ENCODE assay signal across 22 cellular contexts in genomic region chr3:38114875-38115644, GRCh38. TPM values are rescaled to one million over a fixed set of nuclear protein-coding genes. Genes with fewer than 3 reads are reported as not detected.
A peak's percentile ranks its signal among the peaks of the same experiment; 100 is the strongest.
DNase-seq lines count a peak whose midpoint lies in the region; ATAC-seq and TF ChIP-seq lines count a peak whose summit lies in the region.
"Had no signal": no experiment of that assay in that cellular context is flagged by ENCODE, and none has a peak within 500 bp of the region (broad histone marks: within the 10 kb centered on the region; RNA-seq: fewer than 3 reads in every experiment).

No MANE protein-coding gene starts in this region.

- no peaks in the 10 kb centered on the region for H3K9me3 Mint-ChIP-seq in activated T-cell treated with anti-CD3 and anti-CD28 coated beads, Interleukin-2, amount 50 U/mL, for 72 hours
- H3K9me3 Mint-ChIP-seq: activated naive CD4-positive, alpha-beta T cell treated with anti-CD3 and anti-CD28 coated beads, Interleukin-2, amount 50 U/mL, for 72 hours; CD4-positive, alpha-beta T cell; dendritic cell treated with granulocyte-macrophage colony-stimulating factor and Interleukin-4, amounts not matched to agents 40 ng/mL and 50 ng/mL, for 4 days; IgD-negative memory B cell; naive thymus-derived CD8-positive, alpha-beta T cell; T-cell had no signal

- H3K27ac Mint-ChIP-seq in activated T-cell treated with anti-CD3 and anti-CD28 coated beads, Interleukin-2, amount 50 U/mL, for 72 hours, result no peak overlapping the region
- H3K27ac Mint-ChIP-seq: CD4-positive, alpha-beta T cell; dendritic cell treated with granulocyte-macrophage colony-stimulating factor and Interleukin-4, amounts not matched to agents 40 ng/mL and 50 ng/mL, for 4 days; T-cell had no signal

- peaks cover 6% of the 10 kb centered on the region for H3K4me1 Mint-ChIP-seq in activated T-cell treated with anti-CD3 and anti-CD28 coated beads, Interleukin-2, amount 50 U/mL, for 72 hours (ENCODE audit: low read depth)

- POLR2A ChIA-PET in PC-9 (lab: Charles Lee; ENCODE audit: unreplicated experiment), result no interaction called here

- CTCF ChIA-PET in PC-9 (lab: Charles Lee), result no interaction called here

- no peaks in the 10 kb centered on the region for H3F3A ChIP-seq in PC-9 (ENCODE audit: insufficient read depth, low read depth)

- TSS peak; percentile 16 for BruUV-seq in PC-9 (replicated peaks; lab: Mats Ljungman, UMichigan)

- no peak for ATAC-seq in activated T-cell treated with anti-CD3 and anti-CD28 coated beads, Interleukin-2, amount 50 U/mL, for 72 hours (replicated peaks in 1 of 2)
- no peak for ATAC-seq in sciatic nerve
- ATAC-seq: activated naive CD4-positive, alpha-beta T cell treated with anti-CD3 and anti-CD28 coated beads, Interleukin-2, amount 50 U/mL, for 72 hours; lower lobe of right lung; naive thymus-derived CD8-positive, alpha-beta T cell; Right ventricle myocardium inferior; T-cell had no signal

- peak; percentile 7 for DNase-seq in activated T-cell treated with anti-CD3 and anti-CD28 coated beads, Interleukin-2, amount 50 U/mL, for 1 hour
- no peak for DNase-seq in activated T-cell treated with anti-CD3 and anti-CD28 coated beads, Interleukin-2, amount 50 U/mL, for 72 hours
- DNase-seq in PC-9 (no peak), islet precursor cell (peak; percentile 52), sciatic nerve (ENCODE audit: low spot score) (peak; percentile 36), MV-4-11 (lab: John Stamatoyannopoulos, UW) (no peak), KG1 (lab: John Stamatoyannopoulos, UW) (no peak), DMS79 (lab: John Stamatoyannopoulos, UW) (no peak)
- DNase-seq: NCI-H2029, NCI-H446 treated with DMSO at 0.1 percent for 48 hours, retina, stomach had no signal

- no peaks in the 10 kb centered on the region for H3K4me1 ChIP-seq in PC-9 (replicated peaks; ENCODE audit: insufficient read depth)

- H3K27me3 ChIP-seq in PC-9 (ENCODE audit: insufficient read depth, low read depth), result no peaks in the 10 kb centered on the region
- H3K27me3 ChIP-seq: stomach had no signal

- H4K20me1 ChIP-seq in PC-9 (ENCODE audit: insufficient read depth), result no peaks in the 10 kb centered on the region

- intact Hi-C loops in PC-9 (cut with micrococcal nuclease; ENCODE audit: unreplicated experiment), result loop anchor here (5.0 kb wide), 2 partner anchors 232 to 258 kb away; partner anchors contain the start of gene XYLB
- intact Hi-C loops in sciatic nerve (cut with DNase I), result loop anchor here (10.0 kb wide), 1 partner anchor 370 kb away; no protein-coding TSS in a partner anchor

- H3K4me3 ChIP-seq in PC-9, result no peak overlapping the region
- H3K4me3 ChIP-seq: lower lobe of right lung, stomach had no signal

- no peaks in the 10 kb centered on the region for H3K27me3 Mint-ChIP-seq in activated T-cell treated with anti-CD3 and anti-CD28 coated beads, Interleukin-2, amount 50 U/mL, for 72 hours (ENCODE audit: low read depth)
- H3K27me3 Mint-ChIP-seq: CD4-positive, alpha-beta T cell; dendritic cell treated with granulocyte-macrophage colony-stimulating factor and Interleukin-4, amounts not matched to agents 40 ng/mL and 50 ng/mL, for 4 days; naive thymus-derived CD8-positive, alpha-beta T cell; T-cell had no signal

- H3K79me2 ChIP-seq in PC-9 (ENCODE audit: low read depth), result no peaks in the 10 kb centered on the region

- H3K36me3 ChIP-seq in PC-9 (ENCODE audit: low read depth), result no peaks in the 10 kb centered on the region

- no peaks in the 10 kb centered on the region for H3K36me3 Mint-ChIP-seq in activated T-cell treated with anti-CD3 and anti-CD28 coated beads, Interleukin-2, amount 50 U/mL, for 72 hours (ENCODE audit: insufficient read depth in 2 of 2)
- H3K36me3 Mint-ChIP-seq: activated naive CD4-positive, alpha-beta T cell treated with anti-CD3 and anti-CD28 coated beads, Interleukin-2, amount 50 U/mL, for 72 hours; naive thymus-derived CD8-positive, alpha-beta T cell had no signal

- H3K4me3 Mint-ChIP-seq in activated T-cell treated with anti-CD3 and anti-CD28 coated beads, Interleukin-2, amount 50 U/mL, for 72 hours, result no peak overlapping the region
- H3K4me3 Mint-ChIP-seq: CD4-positive, alpha-beta T cell; dendritic cell treated with granulocyte-macrophage colony-stimulating factor and Interleukin-4, amounts not matched to agents 40 ng/mL and 50 ng/mL, for 4 days; naive thymus-derived CD8-positive, alpha-beta T cell; T-cell had no signal

- H3K27ac ChIP-seq in PC-9, result no peak overlapping the region
- H3K27ac ChIP-seq: epithelial cell of prostate, lower lobe of right lung, stomach, VCaP had no signal

- no peak overlapping the region for H2AFZ ChIP-seq in PC-9

- no peaks in the 10 kb centered on the region for H3K9me3 ChIP-seq in PC-9 (ENCODE audit: insufficient read depth, low read depth)
- H3K9me3 ChIP-seq: lower lobe of right lung, stomach had no signal

- no peak for TF ChIP-seq CTCF in PC-9 (conservative IDR thresholded peaks at IDR 0.05)

- no peak overlapping the region for H3K4me2 ChIP-seq in PC-9

- H3K9me2 ChIP-seq in PC-9 (ENCODE audit: insufficient read depth), result no peaks in the 10 kb centered on the region

RNA-seq across cellular contexts. Expression of gene ACAA1, which starts 21.9 kb away (rescaled TPM):
- total RNA-seq in activated T-cell treated with anti-CD3 and anti-CD28 coated beads, Interleukin-2, amount 50 U/mL, for 72 hours, result 10 to 100 TPM; 49.7 to 52.9 TPM
- total RNA-seq in PC-9 (2021), result 58.9 and 65.8 TPM in 2 replicates
- total RNA-seq in sciatic nerve, result 67.6 TPM

RNA-seq across cellular contexts. Expression of gene MYD88, which starts 23.4 kb away (rescaled TPM):
- total RNA-seq in activated T-cell treated with anti-CD3 and anti-CD28 coated beads, Interleukin-2, amount 50 U/mL, for 72 hours, result 10 to 100 TPM; 27.3 to 38.2 TPM
- total RNA-seq in PC-9 (2021), result 25.0 and 27.4 TPM in 2 replicates
- total RNA-seq in sciatic nerve, result 25.0 TPM

RNA-seq across cellular contexts. Expression of gene OXSR1, which starts 50.3 kb away (rescaled TPM):
- 10 to 100 TPM; 46.3 to 51.8 TPM for total RNA-seq in activated T-cell treated with anti-CD3 and anti-CD28 coated beads, Interleukin-2, amount 50 U/mL, for 72 hours
- total RNA-seq in PC-9 (2021) (50.2 and 54.3 TPM in 2 replicates), sciatic nerve (42.6 TPM)

Comparison
In these comparisons a context has a peak if more than half of its experiments do, and no peak if none do; other contexts are left out.
1. DNase-seq: peak in activated T-cell treated with anti-CD3 and anti-CD28 coated beads, Interleukin-2, amount 50 U/mL, for 1 hour (single experiment), islet precursor cell (single experiment) and sciatic nerve (single experiment); none in activated T-cell treated with anti-CD3 and anti-CD28 coated beads, Interleukin-2, amount 50 U/mL, for 72 hours (0 of 2), PC-9 (0 of 2), MV-4-11 (single experiment), KG1 (single experiment) and DMS79 (single experiment).